ENCODE assay signal across 3 cellular contexts in the genomic region with DNA sequence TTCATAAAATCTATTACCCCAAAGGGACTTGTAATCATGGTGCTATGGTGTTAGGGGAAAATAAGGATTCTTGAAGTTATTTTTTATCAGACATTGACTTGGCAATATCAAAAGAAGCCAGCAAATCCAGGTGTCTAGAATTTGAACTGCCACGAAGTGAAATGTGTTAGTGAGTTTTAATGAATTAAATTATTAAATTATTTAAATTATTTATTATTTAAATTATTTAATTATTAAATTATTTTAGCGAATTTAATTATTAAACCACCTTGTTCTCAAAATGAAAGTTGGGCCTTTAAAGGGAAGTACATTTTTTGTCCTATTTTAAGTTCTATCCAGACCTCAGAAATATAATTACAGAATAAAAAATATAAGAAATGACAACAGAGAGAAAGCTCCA.
"Had no signal": no experiment of that assay in that cellular context is flagged by ENCODE, and none has a peak within 500 bp of the region (broad histone marks: within the 10 kb centered on the region; RNA-seq: fewer than 3 reads in every experiment).

No MANE protein-coding gene starts in this region.

- DNase-seq: GDM1, GF-D8 had no signal

- ATAC-seq: GM12878 had no signal
